11 cellular contexts compared by ENCODE assay signal in genomic region chr10:79413196-79413595, GRCh38. TPM values are rescaled to one million over a fixed set of nuclear protein-coding genes. Genes with fewer than 3 reads are reported as not detected.
DNase-seq lines count a peak whose midpoint lies in the region; ATAC-seq, FAIRE-seq and TF ChIP-seq lines count a peak whose summit lies in the region.
"Had no signal": no experiment of that assay in that cellular context is flagged by ENCODE, and none has a peak within 500 bp of the region (broad histone marks: within the 10 kb centered on the region; RNA-seq: fewer than 3 reads in every experiment).

No MANE protein-coding gene starts in this region.

- intact Hi-C loops in kidney (cut with DNase I): no loop called here

- ATAC-seq in HG02763 (IDR thresholded peaks at IDR 0.05; ENCODE audit: unreplicated experiment) (no peak), GM21825 (IDR thresholded peaks at IDR 0.05; ENCODE audit: unreplicated experiment) (no peak), HG02623 (IDR thresholded peaks at IDR 0.05; ENCODE audit: unreplicated experiment) (no peak), GM21528 (IDR thresholded peaks at IDR 0.05; ENCODE audit: low FRiP score, unreplicated experiment) (no peak)

- no peak for FAIRE-seq in kidney (lab: Jason Lieb, UNC)
- FAIRE-seq: D721Med, endometrium had no signal

- H3K36me3 ChIP-seq in kidney (ENCODE audit: control insufficient read depth in 1 of 2, insufficient read depth in 2 of 2, low read length in 2 of 2): no peaks in the 10 kb centered on the region

- H3K9me3 ChIP-seq in kidney (ENCODE audit: control insufficient read depth in 1 of 2, low read length in 2 of 2): no peaks in the 10 kb centered on the region

- no peak overlapping the region for H3K9ac ChIP-seq in kidney (ENCODE audit: low read length in 2 of 2)

- H3K4me3 ChIP-seq in kidney (ENCODE audit: low read length in 2 of 2): no peak overlapping the region

- no peak for TF ChIP-seq CTCF in kidney (IDR thresholded peaks at IDR 0.05; ENCODE audit: borderline replicate concordance, extremely low read depth, insufficient read depth)

- H3K27ac ChIP-seq in kidney (ENCODE audit: low read depth in 2 of 2, low read length in 2 of 2): no peak overlapping the region

- peaks cover 2 to 15% of the 10 kb centered on the region in 2 donors for H3K4me1 ChIP-seq in kidney (ENCODE audit: control insufficient read depth in 1 of 2, insufficient read depth in 1 of 2, low read depth in 1 of 2, low read length in 2 of 2)

- peak; percentile 14 for DNase-seq in stimulated activated CD4-positive, alpha-beta T cell treated with anti-CD3 and anti-CD28 coated beads, Interleukin-1b, Interleukin-23, amount 100 ng/mL, for 48 hours
- DNase-seq in stimulated activated CD4-positive, alpha-beta T cell treated with anti-CD3 and anti-CD28 coated beads, Interleukin-12 subunit alpha, Interleukin-12 subunit beta, amount 100 ng/mL, for 4 hours: no peak
- DNase-seq in SW480 (ENCODE audit: low spot score) (peak; percentile 77), kidney (peak; percentile 74)
- DNase-seq: NCI-H1694 had no signal

RNA-seq across cellular contexts. Expression of gene ZCCHC24, which starts 32.2 kb away (rescaled TPM):
- total RNA-seq in kidney: 21.3 TPM
- polyA plus RNA-seq in kidney (ENCODE audit: insufficient read depth, low read depth, low replicate concordance): 8.4 TPM
